ENCODE assay signal across 8 cellular contexts in the genomic region with DNA sequence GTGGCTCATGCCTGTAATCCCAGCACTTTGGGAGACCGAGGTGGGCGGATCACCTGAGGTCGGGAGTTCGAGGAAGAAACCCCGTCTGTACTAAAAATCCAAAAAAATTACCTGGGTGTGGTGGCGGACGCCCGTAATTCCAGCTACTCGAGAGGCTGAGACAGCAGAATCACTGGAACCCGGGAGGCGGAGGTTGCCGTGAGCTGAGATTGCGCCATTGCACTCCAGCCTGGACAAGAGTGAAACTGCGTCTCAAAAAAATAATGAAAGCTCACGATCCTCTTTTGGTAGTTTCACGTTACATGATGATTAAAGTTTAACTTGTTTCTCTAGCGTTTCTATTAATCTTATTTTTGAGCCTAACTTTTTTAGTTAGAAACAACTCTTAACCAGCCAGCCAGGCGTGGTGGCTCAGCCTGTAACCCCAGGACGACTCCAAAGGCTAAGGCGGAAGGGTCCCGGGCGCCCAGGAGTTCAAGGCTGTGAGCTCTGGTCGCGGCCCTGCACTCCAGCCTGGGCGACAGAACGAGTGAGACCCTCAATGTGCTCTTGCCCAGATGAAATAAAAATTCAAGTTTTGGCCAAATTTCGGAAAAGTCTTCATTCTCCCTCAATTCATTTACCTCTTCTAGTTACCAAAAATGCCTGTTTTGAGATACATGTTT. TPM values are rescaled to one million over a fixed set of nuclear protein-coding genes. Genes with fewer than 3 reads are reported as not detected.
DNase-seq lines count a peak whose midpoint lies in the region; ATAC-seq and TF ChIP-seq lines count a peak whose summit lies in the region.

No MANE protein-coding gene starts in this region.

- H3K4me3 Mint-ChIP-seq in stimulated activated memory B cell treated with anti-CD40 and anti-IgM and Interleukin-4, amounts not matched to agents 10 μg/mL and 1 μg/mL and 100 μg/mL, for 72 hours, result peak overlapping the region; percentile 92

- no peaks in the 10 kb centered on the region for H3K27me3 Mint-ChIP-seq in stimulated activated memory B cell treated with anti-CD40 and anti-IgM and Interleukin-4, amounts not matched to agents 10 μg/mL and 1 μg/mL and 100 μg/mL, for 72 hours

- DNase-seq in NCI-H1092 treated with DMSO at 0.1 percent for 48 hours (lab: John Stamatoyannopoulos, UW) (peak; percentile 50), NCI-H1092 (lab: John Stamatoyannopoulos, UW) (no peak), left ventricle myocardium inferior (no peak), NCI-H1436 treated with DMSO at 0.1 percent for 48 hours (lab: John Stamatoyannopoulos, UW) (no peak)

- H3K27me3 ChIP-seq in left ventricle myocardium inferior (ENCODE audit: low read depth), result no peaks in the 10 kb centered on the region

- ATAC-seq in stimulated activated memory B cell treated with anti-CD40 and anti-IgM and Interleukin-4, amounts not matched to agents 10 μg/mL and 1 μg/mL and 100 μg/mL, for 72 hours, result no peak
- ATAC-seq in HG03097 (IDR thresholded peaks at IDR 0.05; ENCODE audit: low FRiP score, unreplicated experiment) (no peak), HG03342 (IDR thresholded peaks at IDR 0.05; ENCODE audit: unreplicated experiment) (no peak)

- intact Hi-C loops in left ventricle myocardium inferior (cut with micrococcal nuclease), result no loop called here

- H3K27ac Mint-ChIP-seq in stimulated activated memory B cell treated with anti-CD40 and anti-IgM and Interleukin-4, amounts not matched to agents 10 μg/mL and 1 μg/mL and 100 μg/mL, for 72 hours, result peak overlapping the region; percentile 97

- H3K4me3 ChIP-seq in WI38 (ENCODE audit: low read depth, low read length), result peak overlapping the region; percentile 68
- H3K4me3 ChIP-seq in left ventricle myocardium inferior, result peak overlapping the region; percentile 85

- TF ChIP-seq CTCF in WI38 (IDR thresholded peaks at IDR 0.05; ENCODE audit: low read depth, low read length) (no peak), left ventricle myocardium inferior (IDR thresholded peaks at IDR 0.05; ENCODE audit: borderline replicate concordance) (no peak)

- H3K4me1 Mint-ChIP-seq in stimulated activated memory B cell treated with anti-CD40 and anti-IgM and Interleukin-4, amounts not matched to agents 10 μg/mL and 1 μg/mL and 100 μg/mL, for 72 hours, result peaks cover 30% of the 10 kb centered on the region

- no peaks in the 10 kb centered on the region for H3K36me3 Mint-ChIP-seq in stimulated activated memory B cell treated with anti-CD40 and anti-IgM and Interleukin-4, amounts not matched to agents 10 μg/mL and 1 μg/mL and 100 μg/mL, for 72 hours

- H3K27ac ChIP-seq in left ventricle myocardium inferior (replicated peaks), result peak overlapping the region; percentile 94

- no peaks in the 10 kb centered on the region for H3K9me3 Mint-ChIP-seq in stimulated activated memory B cell treated with anti-CD40 and anti-IgM and Interleukin-4, amounts not matched to agents 10 μg/mL and 1 μg/mL and 100 μg/mL, for 72 hours

- no peaks in the 10 kb centered on the region for H3K36me3 ChIP-seq in left ventricle myocardium inferior

- no peaks in the 10 kb centered on the region for H3K9me3 ChIP-seq in left ventricle myocardium inferior (replicated peaks)

- H3K4me1 ChIP-seq in left ventricle myocardium inferior, result peaks cover 39% of the 10 kb centered on the region

RNA-seq across cellular contexts. Expression of a gene that starts 1.2 kb away (rescaled TPM):
- 39.4 TPM for total RNA-seq in left ventricle myocardium inferior

RNA-seq across cellular contexts. Expression of a gene that starts 13.3 kb away (rescaled TPM):
- total RNA-seq in left ventricle myocardium inferior, result 1.2 TPM
